Comparison of ENCODE assay signal across 1 cellular context in the genomic region with DNA sequence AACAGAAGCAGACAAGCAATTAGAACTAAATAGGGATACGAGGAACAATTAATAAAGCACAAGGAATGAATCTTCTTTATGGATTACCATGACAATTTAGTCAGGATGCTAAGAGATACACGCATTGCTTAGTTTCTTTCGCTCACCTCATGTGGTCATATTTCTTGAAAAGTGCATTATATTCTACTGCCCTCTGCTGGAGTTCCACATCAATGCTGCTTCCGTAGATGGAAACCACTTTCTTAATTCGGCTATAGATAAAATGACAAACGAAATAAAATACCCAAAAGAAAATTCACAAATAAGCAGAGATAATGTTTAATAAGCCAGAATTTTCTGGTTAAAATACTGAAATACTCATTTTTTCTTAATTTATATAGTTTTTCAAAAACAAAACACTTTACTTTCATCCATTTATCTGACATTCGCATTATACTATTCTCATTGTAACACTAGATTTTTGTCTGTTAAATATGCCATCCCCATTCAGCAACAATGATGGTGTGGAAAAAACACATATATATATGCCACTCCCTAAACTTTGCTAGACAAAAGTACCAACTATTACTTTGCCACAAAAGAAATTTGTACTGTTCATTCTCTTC.
TF ChIP-seq lines count a peak whose summit lies in the region.

No MANE protein-coding gene starts in this region.

TF ChIP-seq in H1, 55 proteins besides CTCF, POLR2A, EP300 and RAD21 (continued from another document):
- TF ChIP-seq TEAD4 (IDR thresholded peaks at IDR 0.05; ENCODE audit: low read depth, low read length) (no peak), RBBP5 (IDR thresholded peaks at IDR 0.05; ENCODE audit: borderline replicate concordance, low read depth, low read length) (no peak), HDAC6 (IDR thresholded peaks at IDR 0.05; ENCODE audit: low read depth, low read length) (no peak), ASH2L (IDR thresholded peaks at IDR 0.05; ENCODE audit: low read length) (no peak), TAF1 (IDR thresholded peaks at IDR 0.05; ENCODE audit: low read depth, low read length) (no peak), SIRT6 (IDR thresholded peaks at IDR 0.05; ENCODE audit: low read length) (no peak), EZH2 (IDR thresholded peaks at IDR 0.05; ENCODE audit: low read depth, low read length, severe bottlenecking) (no peak), CHD1 (IDR thresholded peaks at IDR 0.05; ENCODE audit: low read depth, low read length) (no peak), SP1 (IDR thresholded peaks at IDR 0.05; ENCODE audit: low read depth, low read length) (no peak), SAP30 (IDR thresholded peaks at IDR 0.05; ENCODE audit: insufficient read depth, insufficient replicate concordance, low read length) (no peak), NRF1 (IDR thresholded peaks at IDR 0.05; ENCODE audit: low read depth, low read length) (no peak)
- TF ChIP-seq, protein P1, sequence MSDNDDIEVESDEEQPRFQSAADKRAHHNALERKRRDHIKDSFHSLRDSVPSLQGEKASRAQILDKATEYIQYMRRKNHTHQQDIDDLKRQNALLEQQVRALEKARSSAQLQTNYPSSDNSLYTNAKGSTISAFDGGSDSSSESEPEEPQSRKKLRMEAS (IDR thresholded peaks at IDR 0.05) = no peak
